Comparison of ENCODE assay signal across 14 cellular contexts in the genomic region with DNA sequence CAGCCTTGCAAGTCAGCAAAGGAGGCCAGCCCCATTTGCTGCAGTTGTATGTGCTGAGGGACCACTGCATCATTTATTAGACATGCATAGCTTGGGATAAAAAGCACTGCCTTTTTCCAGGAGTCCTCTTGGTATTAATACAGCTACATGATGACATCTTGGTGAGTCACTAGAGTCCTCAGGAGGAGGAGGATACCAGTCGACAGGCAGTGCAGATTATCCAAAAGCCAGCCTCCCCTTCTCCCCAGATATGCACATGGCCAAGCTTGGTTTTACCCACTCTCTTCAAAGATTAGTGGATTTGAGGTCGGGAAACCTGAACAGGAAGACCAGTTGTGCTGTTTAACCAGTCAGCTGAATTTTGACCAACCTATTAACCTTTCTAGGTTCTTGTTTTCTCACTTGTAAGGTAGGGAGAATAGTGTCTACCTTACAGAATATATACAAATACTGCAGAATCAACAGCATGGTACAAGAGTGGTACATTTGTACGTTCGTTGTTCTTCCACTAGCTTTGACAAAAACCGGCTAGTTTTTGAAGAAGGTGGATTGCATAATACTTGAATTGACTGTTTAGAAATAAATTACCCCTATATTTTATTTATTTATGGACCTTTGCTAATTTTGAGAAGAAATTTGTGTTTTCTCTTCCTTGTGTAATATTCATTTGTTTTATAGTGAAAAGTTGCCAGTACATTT. TPM values are rescaled to one million over a fixed set of nuclear protein-coding genes. Genes with fewer than 3 reads are reported as not detected.
A peak's percentile ranks its signal among the peaks of the same experiment; 100 is the strongest.
DNase-seq lines count a peak whose midpoint lies in the region; ATAC-seq, FAIRE-seq and TF ChIP-seq lines count a peak whose summit lies in the region.
"Had no signal": no experiment of that assay in that cellular context is flagged by ENCODE, and none has a peak within 500 bp of the region (broad histone marks: within the 10 kb centered on the region; RNA-seq: fewer than 3 reads in every experiment).

No MANE protein-coding gene starts in this region.

- no peak for TF ChIP-seq CTCF in HFF-Myc (IDR thresholded peaks at IDR 0.05; ENCODE audit: low read depth, low read length, missing control alignments)
- TF ChIP-seq CTCF in CD14-positive monocyte (IDR thresholded peaks at IDR 0.05), result no peak
- TF ChIP-seq CTCF in pancreas (IDR thresholded peaks at IDR 0.05), result no peak

- no peak overlapping the region for H3K27ac ChIP-seq in pancreas
- H3K27ac ChIP-seq: C4-2B, esophagus muscularis mucosa had no signal

- no peak overlapping the region for H3K27ac Mint-ChIP-seq in activated T-helper 17 cell treated with anti-CD3 and anti-CD28 coated beads, Interleukin-2, amount 50 U/mL, for 72 hours
- H3K27ac Mint-ChIP-seq in CD14-positive monocyte, result no peak overlapping the region

- FAIRE-seq in pancreas (lab: Jason Lieb, UNC), result no peak

- peaks cover 0 to 8% (median 0%) of the 10 kb centered on the region in 3 donors for H3K4me1 ChIP-seq in pancreas

- intact Hi-C loops in CD14-positive monocyte (cut with micrococcal nuclease), result no loop called here
- intact Hi-C loops in pancreas (cut with DNase I), result no loop called here

- no peaks in the 10 kb centered on the region for H3K9me3 ChIP-seq in pancreas
- H3K9me3 ChIP-seq: esophagus muscularis mucosa had no signal

- H3K36me3 Mint-ChIP-seq in activated T-helper 17 cell treated with anti-CD3 and anti-CD28 coated beads, Interleukin-2, amount 50 U/mL, for 72 hours (ENCODE audit: low read depth), result peaks cover 85% of the 10 kb centered on the region
- H3K36me3 Mint-ChIP-seq in CD14-positive monocyte, result peaks cover 57 to 68% of the 10 kb centered on the region in 2 donors

- ATAC-seq in activated T-helper 17 cell treated with anti-CD3 and anti-CD28 coated beads, Interleukin-2, amount 50 U/mL, for 72 hours (replicated peaks), result peak; percentile 29
- no peak for ATAC-seq in pancreas
- no peak for ATAC-seq in GM18858 (IDR thresholded peaks at IDR 0.05; ENCODE audit: unreplicated experiment)

- no peaks in the 10 kb centered on the region for H3K9me3 Mint-ChIP-seq in activated T-helper 17 cell treated with anti-CD3 and anti-CD28 coated beads, Interleukin-2, amount 50 U/mL, for 72 hours
- peaks cover 0 to 2% (median 0%) of the 10 kb centered on the region in 7 donors for H3K9me3 Mint-ChIP-seq in CD14-positive monocyte

- WGBS in pancreas, 2 donors, result 84 to 87% methylated on average over 5 of the region's 5 CpGs

- peak; percentile 89 for DNase-seq in AG08395 (ENCODE audit: low spot score)
- peak; percentile 21 for DNase-seq in HFF-Myc (ENCODE audit: extremely low read depth, low read depth)
- DNase-seq in iris pigment epithelial cell (ENCODE audit: low read depth), result peak; percentile 72
- no peak for DNase-seq in CD14-positive monocyte (ENCODE audit: low spot score)
- no peak for DNase-seq in NCI-H146 treated with DMSO at 0.1 percent for 48 hours (lab: John Stamatoyannopoulos, UW; ENCODE audit: unreplicated experiment)
- no peak for DNase-seq in pancreas
- DNase-seq: left cardiac atrium; NCI-H1694 treated with DMSO at 0.1 percent for 48 hours; stimulated activated CD4-positive, alpha-beta T cell treated with anti-CD3 and anti-CD28 coated beads, Interleukin-2, amount 100 ng/mL, for 24 hours; T1000 had no signal

- no peaks in the 10 kb centered on the region for H3K27me3 Mint-ChIP-seq in activated T-helper 17 cell treated with anti-CD3 and anti-CD28 coated beads, Interleukin-2, amount 50 U/mL, for 72 hours
- peaks cover 0 to 1% (median 0%) of the 10 kb centered on the region in 3 donors for H3K27me3 Mint-ChIP-seq in CD14-positive monocyte (ENCODE audit: low read depth in 3 of 3)

- H3K4me3 ChIP-seq in HFF-Myc (replicated peaks; ENCODE audit: low read depth, low read length), result no peak overlapping the region
- no peak overlapping the region for H3K4me3 ChIP-seq in pancreas
- H3K4me3 ChIP-seq: esophagus muscularis mucosa had no signal

- no peak overlapping the region for H3K4me3 Mint-ChIP-seq in activated T-helper 17 cell treated with anti-CD3 and anti-CD28 coated beads, Interleukin-2, amount 50 U/mL, for 72 hours
- H3K4me3 Mint-ChIP-seq in CD14-positive monocyte, result no peak overlapping the region

- peaks cover 36% of the 10 kb centered on the region for H3K4me1 Mint-ChIP-seq in activated T-helper 17 cell treated with anti-CD3 and anti-CD28 coated beads, Interleukin-2, amount 50 U/mL, for 72 hours
- peaks cover 7% of the 10 kb centered on the region for H3K4me1 Mint-ChIP-seq in CD14-positive monocyte

- peaks cover 0 to 5% (median 0%) of the 10 kb centered on the region in 3 donors for H3K36me3 ChIP-seq in pancreas

- H3K27me3 ChIP-seq in pancreas, result no peaks in the 10 kb centered on the region
- H3K27me3 ChIP-seq: esophagus muscularis mucosa had no signal

RNA-seq across cellular contexts. Expression of a gene that starts 31.9 kb away (rescaled TPM):
- total RNA-seq in activated T-helper 17 cell treated with anti-CD3 and anti-CD28 coated beads, Interleukin-2, amount 50 U/mL, for 72 hours, result 10 to 100 TPM; 43.2 to 48.2 TPM
- polyA plus RNA-seq in CD14-positive monocyte (10 to 100 TPM in 1 of 2 donors, 1 to 10 TPM in 1; 8.5 to 14.3 TPM), pancreas (10 to 100 TPM in 1 of 2 donors, 1 to 10 TPM in 1; 9.6 to 18.8 TPM)
- total RNA-seq in pancreas, result 10 to 100 TPM; 18.2 to 30.3 (median 21.8) TPM

Comparison
In these comparisons a context has a peak if more than half of its experiments do, and no peak if none do; other contexts are left out.
1. DNase-seq: peak in AG08395 (single experiment), HFF-Myc (single experiment) and iris pigment epithelial cell (single experiment); none in CD14-positive monocyte (single experiment), NCI-H146 treated with DMSO at 0.1 percent for 48 hours (single experiment) and pancreas (0 of 6).